In the genomic region with DNA sequence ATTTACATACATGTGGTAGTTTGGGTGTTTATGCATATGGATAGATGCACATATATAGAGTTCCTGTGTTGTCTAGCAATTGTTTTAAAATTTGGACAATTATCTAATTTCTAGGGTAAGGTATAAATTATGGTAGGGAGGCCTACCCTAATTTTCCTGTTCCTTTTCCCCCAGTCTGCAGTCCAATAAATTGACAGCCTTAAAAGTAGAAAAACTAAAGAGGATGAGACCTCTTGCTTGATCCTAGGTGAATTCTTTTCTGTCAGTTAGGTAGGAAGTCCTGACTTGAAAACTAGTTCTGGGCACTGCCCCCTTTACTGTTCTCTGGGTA, we compare ENCODE assay signal across 9 cellular contexts. TPM values are rescaled to one million over a fixed set of nuclear protein-coding genes. Genes with fewer than 3 reads are reported as not detected.
A peak's percentile ranks its signal among the peaks of the same experiment; 100 is the strongest.
DNase-seq lines count a peak whose midpoint lies in the region; ATAC-seq and TF ChIP-seq lines count a peak whose summit lies in the region.
"Had no signal": no experiment of that assay in that cellular context is flagged by ENCODE, and none has a peak within 500 bp of the region (broad histone marks: within the 10 kb centered on the region; RNA-seq: fewer than 3 reads in every experiment).

No MANE protein-coding gene starts in this region.

- peak overlapping the region; percentile 99 to 100 for H3K27ac ChIP-seq in tibial artery

- H3K36me3 ChIP-seq in tibial artery = peaks cover 10 to 15% (median 12%) of the 10 kb centered on the region in 3 donors

- no peaks in the 10 kb centered on the region for H3K27me3 ChIP-seq in tibial artery
- H3K27me3 ChIP-seq: BE2C had no signal

- H3K9me3 Mint-ChIP-seq in activated T-cell treated with anti-CD3 and anti-CD28 coated beads, Interleukin-2, amount 50 U/mL, for 24 hours = no peaks in the 10 kb centered on the region
- no peaks in the 10 kb centered on the region for H3K9me3 Mint-ChIP-seq in activated naive CD8-positive, alpha-beta T cell treated with anti-CD3 and anti-CD28 coated beads for 36 hours
- H3K9me3 Mint-ChIP-seq in memory B cell = peaks cover 1% of the 10 kb centered on the region

- H3K9me3 ChIP-seq in tibial artery = no peaks in the 10 kb centered on the region
- H3K9me3 ChIP-seq: BE2C had no signal

- H3K27me3 Mint-ChIP-seq in activated T-cell treated with anti-CD3 and anti-CD28 coated beads, Interleukin-2, amount 50 U/mL, for 24 hours = no peaks in the 10 kb centered on the region
- H3K27me3 Mint-ChIP-seq in activated naive CD8-positive, alpha-beta T cell treated with anti-CD3 and anti-CD28 coated beads for 36 hours = no peaks in the 10 kb centered on the region
- H3K27me3 Mint-ChIP-seq in memory B cell = no peaks in the 10 kb centered on the region

- H3K4me3 Mint-ChIP-seq in activated T-cell treated with anti-CD3 and anti-CD28 coated beads, Interleukin-2, amount 50 U/mL, for 24 hours = peak overlapping the region; percentile 81
- H3K4me3 Mint-ChIP-seq in activated naive CD8-positive, alpha-beta T cell treated with anti-CD3 and anti-CD28 coated beads for 36 hours = peak overlapping the region; percentile 81
- peak overlapping the region; percentile 95 for H3K4me3 Mint-ChIP-seq in memory B cell

- H3K4me1 ChIP-seq in tibial artery = peaks cover 0 to 32% (median 18%) of the 10 kb centered on the region in 4 donors

- peaks cover 34% of the 10 kb centered on the region for H3K36me3 Mint-ChIP-seq in activated T-cell treated with anti-CD3 and anti-CD28 coated beads, Interleukin-2, amount 50 U/mL, for 24 hours (ENCODE audit: low read depth)
- peaks cover 27% of the 10 kb centered on the region for H3K36me3 Mint-ChIP-seq in activated naive CD8-positive, alpha-beta T cell treated with anti-CD3 and anti-CD28 coated beads for 36 hours
- peaks cover 20% of the 10 kb centered on the region for H3K36me3 Mint-ChIP-seq in memory B cell

- DNase-seq in activated T-cell treated with anti-CD3 and anti-CD28 coated beads, Interleukin-2, amount 50 U/mL, for 24 hours = no peak
- no peak for DNase-seq in activated T-cell treated with anti-CD3 and anti-CD28 coated beads, Interleukin-2, amount 50 U/mL, for 1 hour
- no peak for DNase-seq in activated naive CD8-positive, alpha-beta T cell treated with anti-CD3 and anti-CD28 coated beads for 36 hours
- DNase-seq in memory B cell (ENCODE audit: low spot score in 2 of 2) (no peak), tibial artery (no peak), NAMALWA (ENCODE audit: low spot score) (no peak), amniotic stem cell (lab: John Stamatoyannopoulos, UW) (no peak), 8988T (no peak)

- H3K4me3 ChIP-seq in tibial artery = no peak overlapping the region

- peak overlapping the region; percentile 94 for H3K27ac Mint-ChIP-seq in activated T-cell treated with anti-CD3 and anti-CD28 coated beads, Interleukin-2, amount 50 U/mL, for 24 hours
- H3K27ac Mint-ChIP-seq in activated naive CD8-positive, alpha-beta T cell treated with anti-CD3 and anti-CD28 coated beads for 36 hours = peak overlapping the region; percentile 91
- peak overlapping the region; percentile 99 for H3K27ac Mint-ChIP-seq in memory B cell

- intact Hi-C loops in tibial artery (cut with DNase I; ENCODE audit: low total_unique reads) = loop anchor here (5.0 to 10.0 kb wide), 2 partner anchors 72 to 450 kb away; partner anchors contain the start of genes APOLD1 and LRP6

- no peak for TF ChIP-seq CTCF in tibial artery (IDR thresholded peaks at IDR 0.05)

- peaks cover 59% of the 10 kb centered on the region for H3K4me1 Mint-ChIP-seq in activated T-cell treated with anti-CD3 and anti-CD28 coated beads, Interleukin-2, amount 50 U/mL, for 24 hours (ENCODE audit: low read depth)
- peaks cover 40% of the 10 kb centered on the region for H3K4me1 Mint-ChIP-seq in activated naive CD8-positive, alpha-beta T cell treated with anti-CD3 and anti-CD28 coated beads for 36 hours
- peaks cover 46% of the 10 kb centered on the region for H3K4me1 Mint-ChIP-seq in memory B cell

- ATAC-seq in memory B cell (ENCODE audit: low read depth) = no peak

RNA-seq across cellular contexts. Expression of gene CDKN1B, which starts 2.1 kb away (rescaled TPM):
- total RNA-seq in activated naive CD8-positive, alpha-beta T cell treated with anti-CD3 and anti-CD28 coated beads for 36 hours = 10 to 100 TPM; 26.0 to 26.1 TPM

RNA-seq across cellular contexts. Expression of gene GPR19, which starts 19.1 kb away (rescaled TPM):
- 10 to 100 TPM; 10.3 to 11.3 TPM for total RNA-seq in activated naive CD8-positive, alpha-beta T cell treated with anti-CD3 and anti-CD28 coated beads for 36 hours
